Comparison of ENCODE assay signal across 9 cellular contexts in the genomic region with DNA sequence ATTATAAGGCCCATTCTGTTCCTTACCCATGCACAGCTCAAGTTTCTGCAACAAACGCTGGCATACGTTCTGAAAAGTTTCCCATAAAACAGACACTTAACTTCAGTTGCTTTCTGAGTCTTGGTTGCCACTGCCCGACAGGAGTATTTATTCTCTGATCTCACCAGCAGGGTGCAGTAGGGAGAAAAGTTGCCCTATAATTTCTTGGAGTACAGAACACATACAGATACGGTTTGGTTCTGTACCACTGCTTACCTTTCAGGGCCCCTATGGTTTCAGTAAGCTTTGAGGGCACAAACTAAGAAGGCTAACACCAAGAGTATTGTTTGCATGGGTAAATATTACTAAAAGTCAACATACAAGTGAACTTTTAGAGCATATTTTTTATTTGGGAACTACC.
DNase-seq lines count a peak whose midpoint lies in the region; ATAC-seq and TF ChIP-seq lines count a peak whose summit lies in the region.
"Had no signal": no experiment of that assay in that cellular context is flagged by ENCODE, and none has a peak within 500 bp of the region (broad histone marks: within the 10 kb centered on the region; RNA-seq: fewer than 3 reads in every experiment).

No MANE protein-coding gene starts in this region.

- peak; percentile 50 for TF ChIP-seq CTCF in SK-N-SH (IDR thresholded peaks at IDR 0.05)

- no peak overlapping the region for H3K9ac ChIP-seq in SK-N-SH

- TF ChIP-seq RAD21 in SK-N-SH (IDR thresholded peaks at IDR 0.05; ENCODE audit: low read length): no peak

- H4K20me1 ChIP-seq in SK-N-SH (ENCODE audit: insufficient read depth): no peaks in the 10 kb centered on the region

- no peak overlapping the region for H2AFZ ChIP-seq in SK-N-SH (ENCODE audit: low read depth)

- H3K4me3 ChIP-seq in H7 (ENCODE audit: insufficient read depth, low read depth, low read length): no peak overlapping the region
- no peak overlapping the region for H3K4me3 ChIP-seq in SK-N-SH (ENCODE audit: low read depth in 2 of 2, low read length in 1 of 2)

- H3K79me2 ChIP-seq in SK-N-SH (ENCODE audit: insufficient read depth): no peaks in the 10 kb centered on the region

- peaks cover 8% of the 10 kb centered on the region for H3F3A ChIP-seq in SK-N-SH (replicated peaks; ENCODE audit: insufficient read depth)

- no peak overlapping the region for H3K4me2 ChIP-seq in SK-N-SH

- no peaks in the 10 kb centered on the region for H3K9me3 ChIP-seq in SK-N-SH

- no peak overlapping the region for H3K27ac ChIP-seq in SK-N-SH (ENCODE audit: low read depth in 2 of 2, low read length in 1 of 2)

- H3K36me3 ChIP-seq in H7 (replicated peaks; ENCODE audit: control insufficient read depth, insufficient read depth, low read length) (no peaks in the 10 kb centered on the region), SK-N-SH (replicated peaks in 1 of 2; ENCODE audit: control insufficient read depth in 1 of 2, insufficient read depth in 2 of 2, low read length in 1 of 2) (peaks cover 37 to 59% of the 10 kb centered on the region in 2 experiments)

- ATAC-seq in left colon: peak; percentile 70
- no peak for ATAC-seq in HG03439 (IDR thresholded peaks at IDR 0.05; ENCODE audit: unreplicated experiment)
- no peak for ATAC-seq in GM19455 (IDR thresholded peaks at IDR 0.05; ENCODE audit: unreplicated experiment)
- ATAC-seq in GM21825 (IDR thresholded peaks at IDR 0.05; ENCODE audit: unreplicated experiment): no peak

- 84% methylated on average over 4 of the region's 4 CpGs for WGBS in SK-N-SH (ENCODE audit: low lambda C conversion rate)

- CTCF ChIA-PET in SK-N-SH (lab: Yijun Ruan, JAX): interaction anchor here (0.9 to 2.0 kb wide), 4 partner anchors 9 to 38 kb away, joined by 3 to 5 read pairs (median 4); no protein-coding TSS in a partner anchor

- intact Hi-C loops in left colon (cut with DNase I, micrococcal nuclease): no loop called here

- H3K9me2 ChIP-seq in SK-N-SH: no peaks in the 10 kb centered on the region

- H3K4me1 ChIP-seq in SK-N-SH (ENCODE audit: control insufficient read depth in 1 of 2, insufficient read depth in 2 of 2, low read depth in 1 of 2, low read length in 1 of 2): no peaks in the 10 kb centered on the region

- DNase-seq in DMS53 treated with DMSO at 0.1 percent for 48 hours (lab: John Stamatoyannopoulos, UW; ENCODE audit: unreplicated experiment) (peak; percentile 4), H7 (peak; percentile 53), SK-N-SH (no peak), left colon (no peak), DMS153 treated with DMSO at 0.1 percent for 48 hours (lab: John Stamatoyannopoulos, UW; ENCODE audit: unreplicated experiment) (no peak)
- DNase-seq: activated T-cell treated with anti-CD3 and anti-CD28 coated beads, Interleukin-2, amount 50 U/mL, for 1 hour had no signal

- H3K27me3 ChIP-seq in H7 (ENCODE audit: control insufficient read depth, insufficient read depth, low read length) (no peaks in the 10 kb centered on the region), SK-N-SH (ENCODE audit: insufficient read depth) (no peaks in the 10 kb centered on the region)

- POLR2A ChIA-PET in SK-N-SH (lab: Yijun Ruan, JAX): no interaction called here

- TF ChIP-seq EP300 in SK-N-SH (IDR thresholded peaks at IDR 0.05; ENCODE audit: borderline replicate concordance in 1 of 2, low read depth in 1 of 2, low read length in 1 of 2): no peak

TF ChIP-seq in SK-N-SH, 30 proteins besides CTCF, POLR2A, EP300 and RAD21:
- TF ChIP-seq NFIC (IDR thresholded peaks at IDR 0.05; ENCODE audit: borderline replicate concordance): no peak
- TF ChIP-seq POLR2AphosphoS5 (IDR thresholded peaks at IDR 0.05; ENCODE audit: low read depth, low read length): no peak
- no peak for TF ChIP-seq RXRA (IDR thresholded peaks at IDR 0.05; ENCODE audit: borderline replicate concordance, low read depth)
- no peak for TF ChIP-seq RCOR1 (IDR thresholded peaks at IDR 0.05; ENCODE audit: low read length)
- TF ChIP-seq USF1 (IDR thresholded peaks at IDR 0.05; ENCODE audit: borderline replicate concordance, low read depth): no peak
- TF ChIP-seq TEAD4 (IDR thresholded peaks at IDR 0.05; ENCODE audit: borderline replicate concordance, insufficient read depth): no peak
- TF ChIP-seq, protein P1, sequence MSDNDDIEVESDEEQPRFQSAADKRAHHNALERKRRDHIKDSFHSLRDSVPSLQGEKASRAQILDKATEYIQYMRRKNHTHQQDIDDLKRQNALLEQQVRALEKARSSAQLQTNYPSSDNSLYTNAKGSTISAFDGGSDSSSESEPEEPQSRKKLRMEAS (IDR thresholded peaks at IDR 0.05; ENCODE audit: low read depth): no peak
- no peak for TF ChIP-seq MEF2A (IDR thresholded peaks at IDR 0.05; ENCODE audit: borderline replicate concordance, low read depth)
- no peak for TF ChIP-seq GATA2 (CRISPR knock-in tag; IDR thresholded peaks at IDR 0.05)
- TF ChIP-seq ZBTB33 (IDR thresholded peaks at IDR 0.05; ENCODE audit: borderline replicate concordance, low read depth): no peak
- no peak for TF ChIP-seq FOXJ3 (CRISPR knock-in tag; IDR thresholded peaks at IDR 0.05)
- TF ChIP-seq, protein P2, sequence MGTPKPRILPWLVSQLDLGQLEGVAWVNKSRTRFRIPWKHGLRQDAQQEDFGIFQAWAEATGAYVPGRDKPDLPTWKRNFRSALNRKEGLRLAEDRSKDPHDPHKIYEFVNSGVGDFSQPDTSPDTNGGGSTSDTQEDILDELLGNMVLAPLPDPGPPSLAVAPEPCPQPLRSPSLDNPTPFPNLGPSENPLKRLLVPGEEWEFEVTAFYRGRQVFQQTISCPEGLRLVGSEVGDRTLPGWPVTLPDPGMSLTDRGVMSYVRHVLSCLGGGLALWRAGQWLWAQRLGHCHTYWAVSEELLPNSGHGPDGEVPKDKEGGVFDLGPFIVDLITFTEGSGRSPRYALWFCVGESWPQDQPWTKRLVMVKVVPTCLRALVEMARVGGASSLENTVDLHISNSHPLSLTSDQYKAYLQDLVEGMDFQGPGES (IDR thresholded peaks at IDR 0.05; ENCODE audit: low read depth, low read length): no peak
TF ChIP-seq in SK-N-SH: peak in this region for 0.

Comparison
In these comparisons a context has a peak if more than half of its experiments do, and no peak if none do; other contexts are left out.
1. DNase-seq: peak in DMS53 treated with DMSO at 0.1 percent for 48 hours (single experiment) and H7 (single experiment); none in SK-N-SH (single experiment), left colon (0 of 2) and DMS153 treated with DMSO at 0.1 percent for 48 hours (single experiment).